Comparison of ENCODE assay signal across 1 cellular context in the genomic region with DNA sequence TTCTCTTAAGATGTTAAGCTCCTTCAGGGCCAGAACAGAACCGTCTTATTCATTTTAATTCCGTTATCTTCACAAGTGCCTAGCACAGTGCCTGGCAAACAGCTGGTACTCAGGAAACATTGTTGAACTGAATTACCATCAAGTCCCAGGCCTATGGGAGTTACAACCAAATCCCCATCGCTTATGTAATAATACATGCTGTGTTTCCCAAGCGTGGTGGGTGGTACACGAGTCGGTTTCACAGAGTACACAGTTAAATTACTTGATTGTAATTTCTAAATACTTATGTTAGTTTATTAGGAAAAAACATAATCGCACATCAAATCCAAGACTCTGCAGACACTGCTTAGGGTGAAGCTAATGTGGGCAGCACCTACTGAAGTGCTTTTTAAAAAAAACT.
TF ChIP-seq lines count a peak whose summit lies in the region.

No MANE protein-coding gene starts in this region.

TF ChIP-seq in K562, 482 proteins besides CTCF, POLR2A, EP300 and RAD21 (continued from another document):
- TF ChIP-seq, protein P1, sequence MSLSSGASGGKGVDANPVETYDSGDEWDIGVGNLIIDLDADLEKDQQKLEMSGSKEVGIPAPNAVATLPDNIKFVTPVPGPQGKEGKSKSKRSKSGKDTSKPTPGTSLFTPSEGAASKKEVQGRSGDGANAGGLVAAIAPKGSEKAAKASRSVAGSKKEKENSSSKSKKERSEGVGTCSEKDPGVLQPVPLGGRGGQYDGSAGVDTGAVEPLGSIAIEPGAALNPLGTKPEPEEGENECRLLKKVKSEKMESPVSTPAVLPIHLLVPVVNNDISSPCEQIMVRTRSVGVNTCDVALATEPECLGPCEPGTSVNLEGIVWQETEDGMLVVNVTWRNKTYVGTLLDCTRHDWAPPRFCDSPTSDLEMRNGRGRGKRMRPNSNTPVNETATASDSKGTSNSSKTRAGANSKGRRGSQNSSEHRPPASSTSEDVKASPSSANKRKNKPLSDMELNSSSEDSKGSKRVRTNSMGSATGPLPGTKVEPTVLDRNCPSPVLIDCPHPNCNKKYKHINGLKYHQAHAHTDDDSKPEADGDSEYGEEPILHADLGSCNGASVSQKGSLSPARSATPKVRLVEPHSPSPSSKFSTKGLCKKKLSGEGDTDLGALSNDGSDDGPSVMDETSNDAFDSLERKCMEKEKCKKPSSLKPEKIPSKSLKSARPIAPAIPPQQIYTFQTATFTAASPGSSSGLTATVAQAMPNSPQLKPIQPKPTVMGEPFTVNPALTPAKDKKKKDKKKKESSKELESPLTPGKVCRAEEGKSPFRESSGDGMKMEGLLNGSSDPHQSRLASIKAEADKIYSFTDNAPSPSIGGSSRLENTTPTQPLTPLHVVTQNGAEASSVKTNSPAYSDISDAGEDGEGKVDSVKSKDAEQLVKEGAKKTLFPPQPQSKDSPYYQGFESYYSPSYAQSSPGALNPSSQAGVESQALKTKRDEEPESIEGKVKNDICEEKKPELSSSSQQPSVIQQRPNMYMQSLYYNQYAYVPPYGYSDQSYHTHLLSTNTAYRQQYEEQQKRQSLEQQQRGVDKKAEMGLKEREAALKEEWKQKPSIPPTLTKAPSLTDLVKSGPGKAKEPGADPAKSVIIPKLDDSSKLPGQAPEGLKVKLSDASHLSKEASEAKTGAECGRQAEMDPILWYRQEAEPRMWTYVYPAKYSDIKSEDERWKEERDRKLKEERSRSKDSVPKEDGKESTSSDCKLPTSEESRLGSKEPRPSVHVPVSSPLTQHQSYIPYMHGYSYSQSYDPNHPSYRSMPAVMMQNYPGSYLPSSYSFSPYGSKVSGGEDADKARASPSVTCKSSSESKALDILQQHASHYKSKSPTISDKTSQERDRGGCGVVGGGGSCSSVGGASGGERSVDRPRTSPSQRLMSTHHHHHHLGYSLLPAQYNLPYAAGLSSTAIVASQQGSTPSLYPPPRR (CRISPR knock-in tag; IDR thresholded peaks at IDR 0.05; ENCODE audit: borderline replicate concordance), result no peak
- no peak for TF ChIP-seq SUPT5H (IDR thresholded peaks at IDR 0.05)
- TF ChIP-seq, protein P2, sequence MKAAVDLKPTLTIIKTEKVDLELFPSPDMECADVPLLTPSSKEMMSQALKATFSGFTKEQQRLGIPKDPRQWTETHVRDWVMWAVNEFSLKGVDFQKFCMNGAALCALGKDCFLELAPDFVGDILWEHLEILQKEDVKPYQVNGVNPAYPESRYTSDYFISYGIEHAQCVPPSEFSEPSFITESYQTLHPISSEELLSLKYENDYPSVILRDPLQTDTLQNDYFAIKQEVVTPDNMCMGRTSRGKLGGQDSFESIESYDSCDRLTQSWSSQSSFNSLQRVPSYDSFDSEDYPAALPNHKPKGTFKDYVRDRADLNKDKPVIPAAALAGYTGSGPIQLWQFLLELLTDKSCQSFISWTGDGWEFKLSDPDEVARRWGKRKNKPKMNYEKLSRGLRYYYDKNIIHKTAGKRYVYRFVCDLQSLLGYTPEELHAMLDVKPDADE (conservative IDR thresholded peaks at IDR 0.05; ENCODE audit: control insufficient read depth, low read depth, low read length), result no peak
- no peak for TF ChIP-seq PRPF4 (IDR thresholded peaks at IDR 0.05; ENCODE audit: insufficient read depth, low read depth, low read length, poor library complexity, severe bottlenecking)
- TF ChIP-seq MXI1 (IDR thresholded peaks at IDR 0.05; ENCODE audit: low read depth, low read length), result no peak
